16 cellular contexts compared by ENCODE assay signal in genomic region chr14:90536511-90537191, GRCh38.
DNase-seq lines count a peak whose midpoint lies in the region; ATAC-seq, FAIRE-seq and TF ChIP-seq lines count a peak whose summit lies in the region.
"Had no signal": no experiment of that assay in that cellular context is flagged by ENCODE, and none has a peak within 500 bp of the region (broad histone marks: within the 10 kb centered on the region; RNA-seq: fewer than 3 reads in every experiment).

No MANE protein-coding gene starts in this region.

- POLR2A ChIA-PET in HepG2 (lab: Yijun Ruan, JAX) (no interaction called here), endothelial cell of umbilical vein (lab: Charles Lee) (no interaction called here)

- H3K4me2 ChIP-seq in HepG2 (ENCODE audit: low read depth, low read length) (no peak overlapping the region), endothelial cell of umbilical vein (ENCODE audit: insufficient read depth, low read length) (no peak overlapping the region)

- H3K36me3 Mint-ChIP-seq in memory B cell: no peaks in the 10 kb centered on the region
- H3K36me3 Mint-ChIP-seq: naive thymus-derived CD4-positive, alpha-beta T cell; T-cell had no signal

- H3K4me3 Mint-ChIP-seq in memory B cell: no peak overlapping the region
- H3K4me3 Mint-ChIP-seq: naive thymus-derived CD4-positive, alpha-beta T cell; T-cell had no signal

- no peak for TF ChIP-seq EP300 in HepG2 (IDR thresholded peaks at IDR 0.05; ENCODE audit: low read depth in 2 of 2, low read length in 2 of 2)
- no peak for TF ChIP-seq EP300 in HepG2 (CRISPR knock-in tag; IDR thresholded peaks at IDR 0.05; ENCODE audit: borderline replicate concordance)

- TF ChIP-seq RAD21 in liver (IDR thresholded peaks at IDR 0.05) (no peak), HepG2 (CRISPR knock-in tag; IDR thresholded peaks at IDR 0.05) (no peak)

- intact Hi-C loops in HepG2 (cut with micrococcal nuclease; ENCODE audit: unreplicated experiment) (no loop called here), endothelial cell of umbilical vein (cut with micrococcal nuclease) (no loop called here)

- BruUV-seq in HepG2 (replicated peaks; lab: Mats Ljungman, UMichigan): no TSS peak
- no TSS peak for BruUV-seq in endothelial cell of umbilical vein (replicated peaks; lab: Mats Ljungman, UMichigan)

- peak overlapping the region; percentile 7 for H3K27ac Mint-ChIP-seq in memory B cell
- H3K27ac Mint-ChIP-seq: T-cell had no signal

- peaks cover 8% of the 10 kb centered on the region for H3K4me1 Mint-ChIP-seq in memory B cell

- no peak for DNase-seq in HepG2 (ENCODE audit: low spot score)
- no peak for DNase-seq in endothelial cell of umbilical vein (ENCODE audit: low read depth, low spot score)
- no peak for DNase-seq in memory B cell (ENCODE audit: low spot score in 2 of 2)
- no peak for DNase-seq in central memory CD4-positive, alpha-beta T cell
- no peak for DNase-seq in T1000 (lab: John Stamatoyannopoulos, UW)
- no peak for DNase-seq in small intestine
- no peak for DNase-seq in stimulated activated CD8-positive, alpha-beta memory T cell treated with anti-CD3 and anti-CD28 coated beads, Interleukin-4, amount 100 ng/mL, for 48 hours
- DNase-seq: activated CD4-positive, CD25-positive, alpha-beta regulatory T cell treated with anti-CD3 and anti-CD28 coated beads, Interleukin-2, amount 50 U/mL, for 72 hours; activated CD8-positive, alpha-beta memory T cell treated with anti-CD3 and anti-CD28 coated beads, Interleukin-2, amount 50 U/mL, for 4 hours; activated naive CD4-positive, alpha-beta T cell; left lung; naive thymus-derived CD4-positive, alpha-beta T cell; stimulated activated CD4-positive, alpha-beta T cell treated with anti-CD3 and anti-CD28 coated beads, Interleukin-2, amount 100 ng/mL, for 48 hours; T-cell had no signal

- 82% methylated on average over 23 of the region's 23 CpGs for WGBS in liver
- WGBS in HepG2 (ENCODE audit: low lambda C conversion rate): 53% methylated on average over 23 of the region's 23 CpGs
- 78 to 82% (median 80%) methylated on average over 23 of the region's 23 CpGs for WGBS in small intestine, 3 donors

- peaks cover 0 to 8% (median 0%) of the 10 kb centered on the region in 4 donors for H3K4me1 ChIP-seq in liver (ENCODE audit: control insufficient read depth in 4 of 4, insufficient read depth in 4 of 4, low read length in 3 of 4)
- no peaks in the 10 kb centered on the region; the same call in 1 of the 2 replicates for H3K4me1 ChIP-seq in HepG2 (ENCODE audit: insufficient read depth, low read length)
- peaks cover 9% of the 10 kb centered on the region for H3K4me1 ChIP-seq in endothelial cell of umbilical vein (ENCODE audit: control insufficient read depth, extremely low read depth, insufficient read depth, low read length)
- no peaks in the 10 kb centered on the region for H3K4me1 ChIP-seq in small intestine (ENCODE audit: control insufficient read depth in 2 of 2, insufficient read depth in 1 of 2, low read depth in 1 of 2, low read length in 1 of 2)

- no peak for ATAC-seq in HepG2
- ATAC-seq in memory B cell (ENCODE audit: low read depth): no peak
- ATAC-seq: naive thymus-derived CD4-positive, alpha-beta T cell; T-cell had no signal

- FAIRE-seq in HepG2 (lab: Jason Lieb, UNC): no peak
- peak; percentile 8 for FAIRE-seq in endothelial cell of umbilical vein (lab: Jason Lieb, UNC)
- no peak for FAIRE-seq in small intestine (lab: Jason Lieb, UNC)

- TF ChIP-seq POLR2A in HepG2 (IDR thresholded peaks at IDR 0.05; ENCODE audit: insufficient read depth in 1 of 2, low read depth in 2 of 2, low read length in 2 of 2) (no peak), endothelial cell of umbilical vein (IDR thresholded peaks at IDR 0.05; ENCODE audit: low read depth, low read length) (no peak)

- TF ChIP-seq CTCF in liver (IDR thresholded peaks at IDR 0.05; ENCODE audit: low read depth, low read length, missing input control) (no peak), HepG2 (CRISPR knock-in tag; IDR thresholded peaks at IDR 0.05) (no peak), endothelial cell of umbilical vein (IDR thresholded peaks at IDR 0.05; ENCODE audit: extremely low read depth in 1 of 2, insufficient read depth in 1 of 2, low read depth in 1 of 2, low read length in 2 of 2) (no peak)

- H3K9me3 ChIP-seq in liver (ENCODE audit: control insufficient read depth in 4 of 4, low read length in 3 of 4) (no peaks in the 10 kb centered on the region), HepG2 (ENCODE audit: low read length) (no peaks in the 10 kb centered on the region), endothelial cell of umbilical vein (replicated peaks; ENCODE audit: control insufficient read depth, insufficient read depth, low read length) (no peaks in the 10 kb centered on the region), small intestine (ENCODE audit: control insufficient read depth, low read depth) (no peaks in the 10 kb centered on the region)
- H3K9me3 ChIP-seq: left lung, tibial nerve had no signal

- H3K79me2 ChIP-seq in HepG2 (ENCODE audit: insufficient read depth, low read length) (no peaks in the 10 kb centered on the region), endothelial cell of umbilical vein (ENCODE audit: control insufficient read depth, insufficient read depth, low read length) (no peaks in the 10 kb centered on the region)

- H2AFZ ChIP-seq in HepG2 (ENCODE audit: low read length) (no peak overlapping the region), endothelial cell of umbilical vein (ENCODE audit: low read depth, low read length) (no peak overlapping the region)

- H3K9ac ChIP-seq in liver (ENCODE audit: low read depth in 1 of 2, low read length in 2 of 2) (no peak overlapping the region), HepG2 (ENCODE audit: insufficient read depth, low read depth, low read length) (no peak overlapping the region), endothelial cell of umbilical vein (replicated peaks; ENCODE audit: extremely low read depth, insufficient read depth, low read length) (no peak overlapping the region)

- H3K27me3 ChIP-seq in liver (ENCODE audit: control insufficient read depth in 4 of 4, insufficient read depth in 4 of 4, low read length in 3 of 4): no peaks in the 10 kb centered on the region
- H3K27me3 ChIP-seq in HepG2 (ENCODE audit: control insufficient read depth in 1 of 2, insufficient read depth in 2 of 2, low read length in 2 of 2): peaks cover 0 to 7% of the 10 kb centered on the region in 2 experiments; a peak in 1 of 5 replicates
- no peaks in the 10 kb centered on the region for H3K27me3 ChIP-seq in endothelial cell of umbilical vein (ENCODE audit: control insufficient read depth in 2 of 2, insufficient read depth in 2 of 2, low read length in 2 of 2)
- no peaks in the 10 kb centered on the region for H3K27me3 ChIP-seq in small intestine (ENCODE audit: control insufficient read depth in 2 of 2, insufficient read depth in 2 of 2, low read length in 2 of 2)
- H3K27me3 ChIP-seq: left lung, tibial nerve had no signal

- H3K9me1 ChIP-seq in endothelial cell of umbilical vein (replicated peaks; ENCODE audit: control insufficient read depth, extremely low read depth, insufficient read depth, low read length): no peaks in the 10 kb centered on the region

- in situ Hi-C loops in HepG2 (cut with HindIII; ENCODE audit: extremely low pct_ligation_motif_present, low pct_unique_long_range_greater_than_20kb): no loop called here

- no peaks in the 10 kb centered on the region for H3K9me3 Mint-ChIP-seq in memory B cell
- H3K9me3 Mint-ChIP-seq: naive thymus-derived CD4-positive, alpha-beta T cell; T-cell had no signal

- H4K20me1 ChIP-seq in HepG2 (ENCODE audit: insufficient read depth, low read length) (no peaks in the 10 kb centered on the region), endothelial cell of umbilical vein (replicated peaks; ENCODE audit: control insufficient read depth, extremely low read depth, insufficient read depth, low read length) (no peaks in the 10 kb centered on the region)

- dilution Hi-C loops in endothelial cell of umbilical vein (cut with MboI; ENCODE audit: extremely low pct_ligation_motif_present, low sequenced_read_pairs): no loop called here

- H3K4me3 ChIP-seq in liver (ENCODE audit: low read depth in 1 of 3, low read length in 3 of 3): no peak overlapping the region
- H3K4me3 ChIP-seq in HepG2 (replicated peaks in 1 of 3; ENCODE audit: insufficient read depth in 1 of 3, low read depth in 2 of 3, low read length in 3 of 3): no peak overlapping the region
- H3K4me3 ChIP-seq in endothelial cell of umbilical vein (replicated peaks in 1 of 3; ENCODE audit: insufficient read depth in 1 of 3, low read depth in 1 of 3, low read length in 3 of 3): no peak overlapping the region
- H3K4me3 ChIP-seq in small intestine (ENCODE audit: low read depth in 1 of 2, low read length in 2 of 2): no peak overlapping the region
- H3K4me3 ChIP-seq: left lung, tibial nerve had no signal

- H3K27ac ChIP-seq in liver (ENCODE audit: low read depth in 1 of 2, low read length in 2 of 2) (peak overlapping the region in 1 of 2 donors; percentile 36), HepG2 (ENCODE audit: extremely low read length, insufficient read depth, low read length) (no peak overlapping the region), endothelial cell of umbilical vein (ENCODE audit: insufficient read depth, low read depth, low read length) (no peak overlapping the region), small intestine (ENCODE audit: low read depth in 1 of 2, low read length in 1 of 2) (no peak overlapping the region)
- H3K27ac ChIP-seq: left lung, tibial nerve had no signal

- CTCF ChIA-PET in HepG2 (lab: Yijun Ruan, JAX; ENCODE audit: low intra/inter-chr PET ratio, low total read pairs) (no interaction called here), endothelial cell of umbilical vein (lab: Charles Lee) (interaction anchor here (1.0 to 1.5 kb wide), 2 partner anchors 80 to 222 kb away, joined by 3 read pairs; no protein-coding TSS in a partner anchor)

- H3K36me3 ChIP-seq in liver (ENCODE audit: control insufficient read depth in 4 of 4, insufficient read depth in 3 of 4, low read depth in 1 of 4, low read length in 3 of 4): peaks cover 0 to 14% (median 3%) of the 10 kb centered on the region in 4 donors
- no peaks in the 10 kb centered on the region for H3K36me3 ChIP-seq in HepG2 (replicated peaks in 1 of 2; ENCODE audit: control insufficient read depth in 1 of 2, insufficient read depth in 2 of 2, low read length in 2 of 2)
- peaks cover 0 to 8% of the 10 kb centered on the region in 2 experiments for H3K36me3 ChIP-seq in endothelial cell of umbilical vein (ENCODE audit: control insufficient read depth in 2 of 2, extremely low read depth in 1 of 2, insufficient read depth in 2 of 2, low read length in 2 of 2)
- no peaks in the 10 kb centered on the region for H3K36me3 ChIP-seq in small intestine (ENCODE audit: control insufficient read depth in 2 of 2, insufficient read depth in 2 of 2, low read length in 2 of 2)

- H3K27me3 Mint-ChIP-seq in memory B cell: peaks cover 12% of the 10 kb centered on the region
- H3K27me3 Mint-ChIP-seq: naive thymus-derived CD4-positive, alpha-beta T cell; T-cell had no signal

TF ChIP-seq in liver, 16 proteins besides CTCF, POLR2A, EP300 and RAD21 (continues in another document):
- TF ChIP-seq HNF4A (conservative IDR thresholded peaks at IDR 0.05): no peak
- TF ChIP-seq NR2F2 (IDR thresholded peaks at IDR 0.05): peak; percentile 85

TF ChIP-seq in HepG2, 621 proteins besides CTCF, POLR2A, EP300 and RAD21 (continues in another document):
- no peak for TF ChIP-seq SRSF1 (optimal IDR thresholded peaks at IDR 0.05; ENCODE audit: low read depth, low read length)
